Comparison of ENCODE assay signal across 8 cellular contexts in genomic region chr15:90839187-90840071, GRCh38. TPM values are rescaled to one million over a fixed set of nuclear protein-coding genes. Genes with fewer than 3 reads are reported as not detected.
A peak's percentile ranks its signal among the peaks of the same experiment; 100 is the strongest.
DNase-seq lines count a peak whose midpoint lies in the region; ATAC-seq and TF ChIP-seq lines count a peak whose summit lies in the region.

No MANE protein-coding gene starts in this region.

- no peaks in the 10 kb centered on the region for H3K27me3 Mint-ChIP-seq in activated CD4-positive, alpha-beta memory T cell treated with anti-CD3 and anti-CD28 coated beads for 36 hours

- no peak for TF ChIP-seq EP300 in stomach (IDR thresholded peaks at IDR 0.05)

- H3K9me3 Mint-ChIP-seq in activated CD4-positive, alpha-beta memory T cell treated with anti-CD3 and anti-CD28 coated beads for 36 hours: no peaks in the 10 kb centered on the region

- H3K36me3 ChIP-seq in stomach (no peaks in the 10 kb centered on the region), vagina (no peaks in the 10 kb centered on the region)

- H3K4me3 ChIP-seq in GM12864 (ENCODE audit: low read depth, low read length) (peak overlapping the region; percentile 65), iPS-18c (ENCODE audit: insufficient read depth, low read depth, low read length) (peak overlapping the region; percentile 20; the same call in 1 of the 2 replicates), stomach (peak overlapping the region; percentile 13 to 25 (median 19)), vagina (no peak overlapping the region)

- POLR2A ChIA-PET in activated CD4-positive, alpha-beta memory T cell treated with anti-CD3 and anti-CD28 coated beads for 36 hours (lab: Charles Lee): interaction anchor here (0.5 to 4.8 kb wide), 7 partner anchors 9 to 90 kb away, joined by 3 to 63 read pairs (median 32); no protein-coding TSS in a partner anchor

- peak; percentile 84 for ATAC-seq in GM21360 (IDR thresholded peaks at IDR 0.05; ENCODE audit: unreplicated experiment)

- DNase-seq in GM12864 (ENCODE audit: low read depth) (peak; percentile 53), HUDEP-2 (lab: John Stamatoyannopoulos, UW; ENCODE audit: unreplicated experiment in 76 of 76) (peak in 53 of 76 experiments; percentile 9 to 70 (median 35)), stomach (peak; percentile 85), vagina (ENCODE audit: extremely low spot score in 2 of 2) (no peak), NCI-H82 (lab: John Stamatoyannopoulos, UW) (no peak)
- peak; percentile 61 for DNase-seq in activated CD4-positive, alpha-beta memory T cell treated with anti-CD3 and anti-CD28 coated beads for 36 hours

- H3K4me1 ChIP-seq in stomach: peaks cover 12 to 32% (median 22%) of the 10 kb centered on the region in 4 donors
- no peaks in the 10 kb centered on the region for H3K4me1 ChIP-seq in vagina

- intact Hi-C loops in activated CD4-positive, alpha-beta memory T cell treated with anti-CD3 and anti-CD28 coated beads for 36 hours (cut with micrococcal nuclease): no loop called here
- intact Hi-C loops in stomach (cut with DNase I; ENCODE audit: low total_unique reads): no loop called here
- intact Hi-C loops in vagina (cut with DNase I): no loop called here

- WGBS in stomach, 5 donors: 24 to 46% (median 35%) methylated on average over 19 of the region's 19 CpGs

- CTCF ChIA-PET in activated CD4-positive, alpha-beta memory T cell treated with anti-CD3 and anti-CD28 coated beads for 36 hours (lab: Charles Lee): interaction anchor here (0.6 to 2.2 kb wide), 3 partner anchors 10 to 25 kb away, joined by 3 to 11 read pairs (median 3); no protein-coding TSS in a partner anchor

- H3K27ac ChIP-seq in stomach (peak overlapping the region; percentile 60 to 84 (median 75)), vagina (no peak overlapping the region)

- H3K4me3 Mint-ChIP-seq in activated CD4-positive, alpha-beta memory T cell treated with anti-CD3 and anti-CD28 coated beads for 36 hours: peak overlapping the region; percentile 69

- no peak for TF ChIP-seq CTCF in GM12864 (IDR thresholded peaks at IDR 0.05; ENCODE audit: low read depth, low read length, missing control alignments)
- no peak for TF ChIP-seq CTCF in stomach (IDR thresholded peaks at IDR 0.05)
- no peak for TF ChIP-seq CTCF in vagina (IDR thresholded peaks at IDR 0.05)

- no peaks in the 10 kb centered on the region for H3K9me3 ChIP-seq in iPS-18c (ENCODE audit: control insufficient read depth, insufficient read depth, low read length)
- H3K9me3 ChIP-seq in stomach: no peaks in the 10 kb centered on the region
- H3K9me3 ChIP-seq in vagina: no peaks in the 10 kb centered on the region

- peaks cover 10% of the 10 kb centered on the region for H3K36me3 Mint-ChIP-seq in activated CD4-positive, alpha-beta memory T cell treated with anti-CD3 and anti-CD28 coated beads for 36 hours

- no peaks in the 10 kb centered on the region for H3K27me3 ChIP-seq in stomach
- H3K27me3 ChIP-seq in vagina: no peaks in the 10 kb centered on the region

- TF ChIP-seq POLR2A in stomach (IDR thresholded peaks at IDR 0.05) (no peak), vagina (IDR thresholded peaks at IDR 0.05) (no peak)

- H3K27ac Mint-ChIP-seq in activated CD4-positive, alpha-beta memory T cell treated with anti-CD3 and anti-CD28 coated beads for 36 hours: peak overlapping the region; percentile 94

- peaks cover 57% of the 10 kb centered on the region for H3K4me1 Mint-ChIP-seq in activated CD4-positive, alpha-beta memory T cell treated with anti-CD3 and anti-CD28 coated beads for 36 hours (ENCODE audit: low read depth)

RNA-seq across cellular contexts. Expression of gene FURIN, which starts 29.0 kb away (rescaled TPM):
- total RNA-seq in activated CD4-positive, alpha-beta memory T cell treated with anti-CD3 and anti-CD28 coated beads for 36 hours: 100 to 1,000 TPM; 576 to 590 TPM
- total RNA-seq in stomach (10 to 100 TPM; 32.7 to 81.1 (median 56.4) TPM), vagina (47.6 TPM)
- polyA plus RNA-seq in stomach: 10 to 100 TPM; 13.7 to 26.3 (median 21.0) TPM

RNA-seq across cellular contexts. Expression of gene FES, which starts 44.9 kb away (rescaled TPM):
- 10 to 100 TPM; 18.0 to 21.1 TPM for total RNA-seq in activated CD4-positive, alpha-beta memory T cell treated with anti-CD3 and anti-CD28 coated beads for 36 hours
- total RNA-seq in stomach (10 to 100 TPM; 13.8 to 49.1 (median 25.1) TPM), vagina (47.4 TPM)
- polyA plus RNA-seq in stomach: 10 to 100 TPM in 1 of 3 donors, 1 to 10 TPM in 2; 8.0 to 11.8 (median 8.9) TPM

Comparison
In these comparisons a context has a peak if more than half of its experiments do, and no peak if none do; other contexts are left out.
1. DNase-seq: peak in GM12864 (single experiment), HUDEP-2 (53 of 76), activated CD4-positive, alpha-beta memory T cell treated with anti-CD3 and anti-CD28 coated beads for 36 hours (single experiment) and stomach (single experiment); none in vagina (0 of 2) and NCI-H82 (single experiment).
2. H3K4me3 ChIP-seq: peak in GM12864 (single experiment), iPS-18c (single experiment) and stomach (4 of 4); none in vagina (0 of 2).
3. RNA of gene FURIN, which starts 29.0 kb away (total RNA-seq): 576 to 590 TPM in activated CD4-positive, alpha-beta memory T cell treated with anti-CD3 and anti-CD28 coated beads for 36 hours; 32.7 to 81.1 TPM in stomach and 47.6 TPM in vagina (single experiment); every median in the first group is over 4 times any median in the second.